Comparison of ENCODE assay signal across 26 cellular contexts in the genomic region with DNA sequence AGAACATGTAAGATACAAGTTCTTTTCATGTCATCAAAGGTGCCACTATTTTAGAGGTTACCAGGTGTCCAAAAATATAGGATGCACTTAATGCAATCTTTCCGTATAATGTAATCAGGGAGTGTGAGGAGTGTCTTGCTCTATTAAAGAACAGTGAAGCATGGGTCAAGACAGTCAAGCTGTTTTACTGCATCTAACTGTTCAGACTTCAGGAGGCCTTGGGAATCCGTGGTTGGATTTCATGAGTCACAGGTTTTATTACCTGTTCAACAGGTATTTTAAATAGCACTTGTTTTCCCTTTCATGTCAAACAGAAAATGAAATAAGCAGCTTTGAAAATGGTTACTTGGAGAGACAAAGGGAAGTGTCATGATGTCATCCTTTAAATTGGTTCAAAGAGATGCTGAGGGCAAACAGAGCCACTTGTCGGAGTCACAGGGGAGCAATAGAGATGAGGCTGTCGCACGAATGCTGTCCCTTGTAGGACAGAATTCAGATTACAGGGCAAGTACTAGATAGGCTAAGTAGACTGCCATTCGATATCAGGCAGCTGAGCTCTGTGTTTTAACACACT.
DNase-seq lines count a peak whose midpoint lies in the region; ATAC-seq, FAIRE-seq and TF ChIP-seq lines count a peak whose summit lies in the region.
"Had no signal": no experiment of that assay in that cellular context is flagged by ENCODE, and none has a peak within 500 bp of the region (broad histone marks: within the 10 kb centered on the region; RNA-seq: fewer than 3 reads in every experiment).

No MANE protein-coding gene starts in this region.

- H3K4me1 ChIP-seq in HepG2 (ENCODE audit: insufficient read depth, low read length) (no peaks in the 10 kb centered on the region), right lobe of liver (no peaks in the 10 kb centered on the region)
- H3K4me1 ChIP-seq: breast epithelium had no signal

- CTCF ChIA-PET in HepG2 (lab: Yijun Ruan, JAX; ENCODE audit: low intra/inter-chr PET ratio, low total read pairs) = no interaction called here

- H2AFZ ChIP-seq in HepG2 (ENCODE audit: low read length) = no peak overlapping the region

- TF ChIP-seq EP300 in HepG2 (IDR thresholded peaks at IDR 0.05; ENCODE audit: low read depth in 2 of 2, low read length in 2 of 2) (no peak), HepG2 (CRISPR knock-in tag; IDR thresholded peaks at IDR 0.05; ENCODE audit: borderline replicate concordance) (no peak)

- H3K9me3 ChIP-seq in HepG2 (ENCODE audit: low read length) (no peaks in the 10 kb centered on the region), right lobe of liver (no peaks in the 10 kb centered on the region)
- H3K9me3 ChIP-seq: breast epithelium had no signal

- H4K20me1 ChIP-seq in HepG2 (ENCODE audit: insufficient read depth, low read length) = no peaks in the 10 kb centered on the region

- intact Hi-C loops in HepG2 (cut with micrococcal nuclease; ENCODE audit: unreplicated experiment) (no loop called here), right lobe of liver (cut with DNase I) (no loop called here)

- in situ Hi-C loops in HepG2 (cut with HindIII; ENCODE audit: extremely low pct_ligation_motif_present, low pct_unique_long_range_greater_than_20kb) = no loop called here

- TF ChIP-seq RAD21 in HepG2 (CRISPR knock-in tag; IDR thresholded peaks at IDR 0.05) = no peak

- H3K27me3 Mint-ChIP-seq in stimulated activated memory B cell treated with anti-CD40 and anti-IgM and Interleukin-4, amounts not matched to agents 10 μg/mL and 1 μg/mL and 100 μg/mL, for 72 hours = peaks cover 27% of the 10 kb centered on the region
- H3K27me3 Mint-ChIP-seq: activated CD8-positive, alpha-beta memory T cell treated with anti-CD3 and anti-CD28 coated beads, Interleukin-2, amount 10 ng/mL, durations not matched to agents 7 days and 5 days had no signal

- WGBS in HepG2 (ENCODE audit: low lambda C conversion rate) = 17% methylated on average over 6 of the region's 6 CpGs
- 57% methylated on average over 6 of the region's 6 CpGs for WGBS in right lobe of liver (ENCODE audit: insufficient coverage, low coverage, low lambda C conversion rate, missing lambda C conversion rate)

- ATAC-seq in HepG2 = no peak
- ATAC-seq in right lobe of liver = no peak
- peak; percentile 54 for ATAC-seq in esophagus mucosa
- no peak for ATAC-seq in stimulated activated memory B cell treated with anti-CD40 and anti-IgM and Interleukin-4, amounts not matched to agents 10 μg/mL and 1 μg/mL and 100 μg/mL, for 72 hours
- ATAC-seq: activated CD8-positive, alpha-beta memory T cell treated with anti-CD3 and anti-CD28 coated beads, Interleukin-2, amount 10 ng/mL, durations not matched to agents 7 days and 5 days; activated naive CD8-positive, alpha-beta T cell treated with anti-CD3 and anti-CD28 coated beads, Interleukin-2, amount 50 U/mL, for 24 hours; naive thymus-derived CD8-positive, alpha-beta T cell; Right ventricle myocardium inferior had no signal

- TF ChIP-seq CTCF in HepG2 (CRISPR knock-in tag; IDR thresholded peaks at IDR 0.05) = no peak
- TF ChIP-seq CTCF in right lobe of liver (IDR thresholded peaks at IDR 0.05) = no peak

- no peaks in the 10 kb centered on the region for H3K79me2 ChIP-seq in HepG2 (ENCODE audit: insufficient read depth, low read length)

- H3K27ac ChIP-seq in HepG2 (ENCODE audit: extremely low read length, insufficient read depth, low read length) = no peak overlapping the region
- H3K27ac ChIP-seq in right lobe of liver = no peak overlapping the region
- H3K27ac ChIP-seq: breast epithelium, C4-2B, skin epidermis had no signal

- no peaks in the 10 kb centered on the region for H3K36me3 ChIP-seq in HepG2 (replicated peaks in 1 of 2; ENCODE audit: control insufficient read depth in 1 of 2, insufficient read depth in 2 of 2, low read length in 2 of 2)
- H3K36me3 ChIP-seq in right lobe of liver = no peaks in the 10 kb centered on the region
- H3K36me3 ChIP-seq: breast epithelium had no signal

- DNase-seq in HepG2 (ENCODE audit: low spot score) (no peak), right lobe of liver (no peak), NCI-H345 treated with DMSO at 0.1 percent for 48 hours (lab: John Stamatoyannopoulos, UW; ENCODE audit: unreplicated experiment) (peak; percentile 68), Kasumi-1 (lab: John Stamatoyannopoulos, UW) (no peak), mesenteric fat pad (ENCODE audit: low spot score) (no peak), mucosa of gallbladder (ENCODE audit: low spot score) (no peak)
- DNase-seq: activated CD4-positive, alpha-beta T cell treated with anti-CD3 and anti-CD28 coated beads for 4 hours; activated CD8-positive, alpha-beta memory T cell treated with anti-CD3 and anti-CD28 coated beads, Interleukin-2, amount 10 ng/mL, durations not matched to agents 7 days and 5 days; activated naive CD8-positive, alpha-beta T cell treated with anti-CD3 and anti-CD28 coated beads, Interleukin-2, amount 50 U/mL, for 24 hours; dermis blood vessel endothelial cell; foreskin melanocyte; H9; mesenchymal stem cell; naive thymus-derived CD8-positive, alpha-beta T cell; NCI-H2227 treated with DMSO at 0.1 percent for 48 hours; posterior cingulate gyrus; stimulated activated CD4-positive, alpha-beta T cell treated with anti-CD3 and anti-CD28 coated beads, Interleukin-4, amount 100 ng/mL, for 1 hour had no signal

- no peak overlapping the region for H3K27ac Mint-ChIP-seq in stimulated activated memory B cell treated with anti-CD40 and anti-IgM and Interleukin-4, amounts not matched to agents 10 μg/mL and 1 μg/mL and 100 μg/mL, for 72 hours
- H3K27ac Mint-ChIP-seq: activated CD8-positive, alpha-beta memory T cell treated with anti-CD3 and anti-CD28 coated beads, Interleukin-2, amount 10 ng/mL, durations not matched to agents 7 days and 5 days; activated naive CD8-positive, alpha-beta T cell treated with anti-CD3 and anti-CD28 coated beads, Interleukin-2, amount 50 U/mL, for 24 hours; H9; naive thymus-derived CD8-positive, alpha-beta T cell had no signal

- H3K4me3 Mint-ChIP-seq in stimulated activated memory B cell treated with anti-CD40 and anti-IgM and Interleukin-4, amounts not matched to agents 10 μg/mL and 1 μg/mL and 100 μg/mL, for 72 hours = no peak overlapping the region
- H3K4me3 Mint-ChIP-seq: activated CD8-positive, alpha-beta memory T cell treated with anti-CD3 and anti-CD28 coated beads, Interleukin-2, amount 10 ng/mL, durations not matched to agents 7 days and 5 days; activated naive CD8-positive, alpha-beta T cell treated with anti-CD3 and anti-CD28 coated beads, Interleukin-2, amount 50 U/mL, for 24 hours; H9; naive thymus-derived CD8-positive, alpha-beta T cell had no signal

- H3K4me1 Mint-ChIP-seq in stimulated activated memory B cell treated with anti-CD40 and anti-IgM and Interleukin-4, amounts not matched to agents 10 μg/mL and 1 μg/mL and 100 μg/mL, for 72 hours = no peaks in the 10 kb centered on the region
- H3K4me1 Mint-ChIP-seq: activated CD8-positive, alpha-beta memory T cell treated with anti-CD3 and anti-CD28 coated beads, Interleukin-2, amount 10 ng/mL, durations not matched to agents 7 days and 5 days; activated naive CD8-positive, alpha-beta T cell treated with anti-CD3 and anti-CD28 coated beads, Interleukin-2, amount 50 U/mL, for 24 hours had no signal

- H3K4me3 ChIP-seq in HepG2 (replicated peaks in 1 of 3; ENCODE audit: insufficient read depth in 1 of 3, low read depth in 2 of 3, low read length in 3 of 3) (no peak overlapping the region), right lobe of liver (no peak overlapping the region)
- H3K4me3 ChIP-seq: breast epithelium, skin epidermis had no signal

- no peaks in the 10 kb centered on the region for H3K9me3 Mint-ChIP-seq in stimulated activated memory B cell treated with anti-CD40 and anti-IgM and Interleukin-4, amounts not matched to agents 10 μg/mL and 1 μg/mL and 100 μg/mL, for 72 hours
- H3K9me3 Mint-ChIP-seq: activated naive CD8-positive, alpha-beta T cell treated with anti-CD3 and anti-CD28 coated beads, Interleukin-2, amount 50 U/mL, for 24 hours; H9 had no signal

- BruUV-seq in HepG2 (replicated peaks; lab: Mats Ljungman, UMichigan) = no TSS peak

- H3K4me2 ChIP-seq in HepG2 (ENCODE audit: low read depth, low read length) = no peak overlapping the region

- no peaks in the 10 kb centered on the region for H3K36me3 Mint-ChIP-seq in stimulated activated memory B cell treated with anti-CD40 and anti-IgM and Interleukin-4, amounts not matched to agents 10 μg/mL and 1 μg/mL and 100 μg/mL, for 72 hours
- H3K36me3 Mint-ChIP-seq: activated CD8-positive, alpha-beta memory T cell treated with anti-CD3 and anti-CD28 coated beads, Interleukin-2, amount 10 ng/mL, durations not matched to agents 7 days and 5 days; naive thymus-derived CD8-positive, alpha-beta T cell had no signal

- no peak overlapping the region for H3K9ac ChIP-seq in HepG2 (ENCODE audit: insufficient read depth, low read depth, low read length)

- no peaks in the 10 kb centered on the region for H3K27me3 ChIP-seq in HepG2 (ENCODE audit: control insufficient read depth in 1 of 2, insufficient read depth in 2 of 2, low read length in 2 of 2)
- no peaks in the 10 kb centered on the region for H3K27me3 ChIP-seq in right lobe of liver
- H3K27me3 ChIP-seq: breast epithelium had no signal

- POLR2A ChIA-PET in HepG2 (lab: Yijun Ruan, JAX) = no interaction called here

- TF ChIP-seq POLR2A in HepG2 (IDR thresholded peaks at IDR 0.05; ENCODE audit: insufficient read depth in 1 of 2, low read depth in 2 of 2, low read length in 2 of 2) (no peak), right lobe of liver (IDR thresholded peaks at IDR 0.05) (no peak)

- no peak for FAIRE-seq in HepG2 (lab: Jason Lieb, UNC)
- FAIRE-seq: endothelial cell of umbilical vein, GM12891, TTC549 had no signal

TF ChIP-seq in HepG2, 621 proteins besides CTCF, POLR2A, EP300 and RAD21:
- TF ChIP-seq ATF7 (IDR thresholded peaks at IDR 0.05) = peak; percentile 74
- no peak for TF ChIP-seq ATF7 (CRISPR knock-in tag; IDR thresholded peaks at IDR 0.05)
- no peak for TF ChIP-seq ZBTB20 (CRISPR knock-in tag; IDR thresholded peaks at IDR 0.05; ENCODE audit: borderline replicate concordance, low read depth)
- no peak for TF ChIP-seq NR2C2 (CRISPR knock-in tag; IDR thresholded peaks at IDR 0.05; ENCODE audit: borderline replicate concordance)
- peak; percentile 32; the same call in 1 of the 2 replicates for TF ChIP-seq CREB1 (IDR thresholded peaks at IDR 0.05)
- no peak for TF ChIP-seq CREB1 (CRISPR knock-in tag; IDR thresholded peaks at IDR 0.05)
